In genomic region chr10:32445036-32445435, GRCh38 we compare ENCODE assay signal across 8 cellular contexts. TPM values are rescaled to one million over a fixed set of nuclear protein-coding genes. Genes with fewer than 3 reads are reported as not detected.
DNase-seq lines count a peak whose midpoint lies in the region; ATAC-seq, FAIRE-seq and TF ChIP-seq lines count a peak whose summit lies in the region.

No MANE protein-coding gene starts in this region.

- H3K27me3 ChIP-seq in HUES6 (ENCODE audit: control insufficient read depth, insufficient read depth, low read length) (peaks cover 3% of the 10 kb centered on the region; the same call in 1 of the 2 replicates), K562 (ENCODE audit: control insufficient read depth in 2 of 2, insufficient read depth in 2 of 2, low read length in 2 of 2) (no peaks in the 10 kb centered on the region)

- peak overlapping the region; percentile 74 for H3K4me3 ChIP-seq in AG10803 (ENCODE audit: low read length)
- H3K4me3 ChIP-seq in HUES6 (ENCODE audit: low read depth, low read length) = peak overlapping the region; percentile 75; the same call in 1 of the 2 replicates
- H3K4me3 ChIP-seq in K562 = peak overlapping the region; percentile 51; the same call in 1 of the 2 replicates

- peak overlapping the region; percentile 31 for H3K4me3 Mint-ChIP-seq in natural killer cell

- TF ChIP-seq EP300 in K562 (IDR thresholded peaks at IDR 0.05; ENCODE audit: low read length) = no peak

- H3K79me2 ChIP-seq in K562 (ENCODE audit: control insufficient read depth, insufficient read depth, low read length) = peaks cover 14% of the 10 kb centered on the region; the same call in 2 of the 3 replicates

- BruUV-seq in K562 (replicated peaks; lab: Mats Ljungman, UMichigan) = no TSS peak

- no peaks in the 10 kb centered on the region for H3K9me3 Mint-ChIP-seq in natural killer cell

- DNase-seq in AG10803 (ENCODE audit: low read depth) (no peak), K562 (ENCODE audit: extremely low read depth in 1 of 4, low spot score in 3 of 4) (peak in 1 of 4 experiments; percentile 18), natural killer cell (no peak), pons (ENCODE audit: low spot score) (no peak), HCEC 1CT (no peak)

- POLR2A ChIA-PET in K562 (lab: Yijun Ruan, JAX) = interaction anchor here (0.6 to 1.5 kb wide), 9 partner anchors 8 to 527 kb away, joined by 3 to 6 read pairs (median 3); no protein-coding TSS in a partner anchor

- H3K4me2 ChIP-seq in K562 (ENCODE audit: insufficient read depth, low read length) = peak overlapping the region; percentile 53

- H3K36me3 ChIP-seq in HUES6 (ENCODE audit: control insufficient read depth, insufficient read depth, low read length) = no peaks in the 10 kb centered on the region
- no peaks in the 10 kb centered on the region for H3K36me3 ChIP-seq in K562 (ENCODE audit: control insufficient read depth, insufficient read depth, low read length)

- H3K4me1 ChIP-seq in HUES6 (ENCODE audit: control insufficient read depth, insufficient read depth, low read length) (no peaks in the 10 kb centered on the region), K562 (replicated peaks in 1 of 2; ENCODE audit: control insufficient read depth in 2 of 2, insufficient read depth in 2 of 2, low read length in 2 of 2) (no peaks in the 10 kb centered on the region; a peak in 1 of 5 replicates)

- 83% methylated on average over 4 of the region's 4 CpGs for WGBS in K562 (ENCODE audit: insufficient coverage, low coverage, missing lambda C conversion rate)

- no peak for TF ChIP-seq RAD21 in K562 (CRISPR knock-in tag; conservative IDR thresholded peaks at IDR 0.05 in 1 of 2, IDR thresholded peaks at IDR 0.05 in 1 of 2)

- CTCF ChIA-PET in K562 (lab: Yijun Ruan, JAX; ENCODE audit: low intra/inter-chr PET ratio) = no interaction called here

- no peak for FAIRE-seq in K562 (lab: Jason Lieb, UNC)

- H3K9me3 ChIP-seq in HUES6 (ENCODE audit: control insufficient read depth, insufficient read depth, low read depth, low read length) = no peaks in the 10 kb centered on the region
- no peaks in the 10 kb centered on the region for H3K9me3 ChIP-seq in K562 (replicated peaks; ENCODE audit: control insufficient read depth, insufficient read depth, low read depth, low read length)

- H3K27ac ChIP-seq in HUES6 (ENCODE audit: low read depth, low read length) = no peak overlapping the region
- peak overlapping the region; percentile 96; the same call in 1 of the 3 replicates for H3K27ac ChIP-seq in K562 (ENCODE audit: extremely low read depth, low read depth, low read length)

- H4K20me1 ChIP-seq in K562 (replicated peaks; ENCODE audit: control insufficient read depth, insufficient read depth, low read length) = no peaks in the 10 kb centered on the region

- ATAC-seq in K562 (no peak), natural killer cell (no peak), GM21360 (IDR thresholded peaks at IDR 0.05; ENCODE audit: unreplicated experiment) (no peak), GM21529 (IDR thresholded peaks at IDR 0.05; ENCODE audit: unreplicated experiment) (no peak)

- peaks cover 14 to 21% of the 10 kb centered on the region in 2 donors for H3K4me1 Mint-ChIP-seq in natural killer cell

- peak overlapping the region; percentile 83 to 98 for H3K27ac Mint-ChIP-seq in natural killer cell

- peaks cover 14 to 33% of the 10 kb centered on the region in 2 donors for H3K27me3 Mint-ChIP-seq in natural killer cell (ENCODE audit: low read depth in 2 of 2)

- no peak overlapping the region for H3K9ac ChIP-seq in HUES6 (ENCODE audit: low read length)
- peak overlapping the region in 1 of 2 experiments; percentile 88; a peak in 2 of 4 replicates for H3K9ac ChIP-seq in K562 (ENCODE audit: insufficient read depth in 1 of 2, low read depth in 2 of 2, low read length in 2 of 2)

- in situ Hi-C loops in K562 (cut with MboI) = no loop called here

- H2AFZ ChIP-seq in K562 (ENCODE audit: low read depth, low read length) = no peak overlapping the region

- no peak for TF ChIP-seq POLR2A in K562 (conservative IDR thresholded peaks at IDR 0.05)

- TF ChIP-seq CTCF in AG10803 (conservative IDR thresholded peaks at IDR 0.05; ENCODE audit: low read length) (no peak; the same call in 1 of the 2 replicates), K562 (IDR thresholded peaks at IDR 0.05 in 2 of 3, conservative IDR thresholded peaks at IDR 0.05 in 1 of 3; ENCODE audit: insufficient read depth in 2 of 3, low read depth in 1 of 3, low read length in 3 of 3) (no peak), natural killer cell (IDR thresholded peaks at IDR 0.05) (no peak)

- H3K36me3 Mint-ChIP-seq in natural killer cell = no peaks in the 10 kb centered on the region

- no peaks in the 10 kb centered on the region for H3K9me1 ChIP-seq in K562 (ENCODE audit: control insufficient read depth, insufficient read depth, low read length)

- intact Hi-C loops in K562 (cut with micrococcal nuclease) = loop anchor here (5.0 kb wide), 2 partner anchors 57 to 188 kb away; no protein-coding TSS in a partner anchor
- intact Hi-C loops in natural killer cell (cut with micrococcal nuclease) = loop anchor here (10.0 kb wide), 1 partner anchor 690 kb away; no protein-coding TSS in a partner anchor

TF ChIP-seq in K562, 482 proteins besides CTCF, POLR2A, EP300 and RAD21 (continues in another document):
- TF ChIP-seq SMARCB1 (IDR thresholded peaks at IDR 0.05; ENCODE audit: insufficient read length, low read depth) = no peak
- no peak for TF ChIP-seq ZC3H11A (IDR thresholded peaks at IDR 0.05; ENCODE audit: low read depth, low read length)

RNA-seq across cellular contexts. Expression of gene CCDC7, which starts 0.9 kb away (rescaled TPM):
- total RNA-seq in K562 (2011; cell fraction: chromatin; rRNA removed; ENCODE audit: low replicate concordance) = 6.7 and 24.4 TPM in 2 replicates
- total RNA-seq in K562 (2011; cell fraction: nucleolus; rRNA removed) = 3.3 and 4.7 TPM in 2 replicates
- 7.2 and 10.6 TPM in 2 replicates for total RNA-seq in K562 (2011; cell fraction: nucleoplasm; rRNA removed)
- total RNA-seq in K562 (2014; rRNA removed) (2.5 and 2.7 TPM in 2 replicates), K562 (2014; rRNA removed; fragmentation: Illumina TruSeq; extraction: Trizol) (3.9 and 4.7 TPM in 2 replicates), K562 (2015; rRNA removed; fragmentation: Illumina TruSeq; extraction: Trizol) (5.8 and 6.6 TPM in 2 replicates), K562 (2021) (3.0 and 3.3 TPM in 2 replicates), natural killer cell (10 to 100 TPM; 39.0 to 51.1 (median 42.8) TPM)
- polyA plus RNA-seq in K562 (2011; rRNA removed) (2.2 and 3.0 TPM in 2 replicates), K562 (2014; fragmentation: Illumina TruSeq; extraction: Trizol) (1.4 and 1.9 TPM in 2 replicates), K562 (2014; fragmentation: Nextera tagmentation; extraction: Ambion mirVana) (1 to 10 TPM; 1.5 to 2.7 TPM), K562 (2014; rRNA removed) (1.7 and 1.9 TPM in 2 replicates)
- 0.10 and 0.47 TPM in 2 replicates for polyA plus RNA-seq in K562 (2011; cell fraction: cytosol; rRNA removed)
- 2.1 and 3.1 TPM in 2 replicates for polyA plus RNA-seq in K562 (2011; cell fraction: nucleus; rRNA removed)
- polyA plus RNA-seq in K562 (2012) = 1.3 and 2.2 TPM in 2 replicates
- polyA minus RNA-seq in K562 (2011; rRNA and poly(A)+ RNA removed) = 7.1 and 10.9 TPM in 2 replicates
- 0.95 and 2.6 TPM in 2 replicates for polyA minus RNA-seq in K562 (2011; cell fraction: cytosol; rRNA and poly(A)+ RNA removed)
- 6.7 and 12.7 TPM in 2 replicates for polyA minus RNA-seq in K562 (2011; cell fraction: nucleus; rRNA and poly(A)+ RNA removed)
